In genomic region chr7:127395104-127395503, GRCh38 we compare ENCODE assay signal across 7 cellular contexts. TPM values are rescaled to one million over a fixed set of nuclear protein-coding genes. Genes with fewer than 3 reads are reported as not detected.
DNase-seq lines count a peak whose midpoint lies in the region; ATAC-seq, FAIRE-seq and TF ChIP-seq lines count a peak whose summit lies in the region.
"Not testable (repeated sequence)": the region's sequence is repeated elsewhere in the genome, so short reads cannot be mapped to it uniquely, and the experiment has no call there.

No MANE protein-coding gene starts in this region.

- not testable (repeated sequence) for H3K36me3 ChIP-seq in CD8-positive, alpha-beta memory T cell (ENCODE audit: insufficient read depth, low read length)
- H3K36me3 ChIP-seq in K562 (ENCODE audit: control insufficient read depth, insufficient read depth, low read length) = peaks cover 14% of the 10 kb centered on the region

- H3K27me3 Mint-ChIP-seq in CD8-positive, alpha-beta memory T cell = peaks cover 8 to 16% of the 10 kb centered on the region in 2 donors
- H3K27me3 Mint-ChIP-seq in activated T-helper 17 cell treated with anti-CD3 and anti-CD28 coated beads, Interleukin-2, amount 50 U/mL, for 72 hours; natural killer cell (ENCODE audit: low read depth in 2 of 2): not testable (repeated sequence)

- POLR2A ChIA-PET in CD8-positive, alpha-beta memory T cell (lab: Charles Lee) = interaction anchor here (0.6 kb wide), 1 partner anchor 9 kb away, joined by 3 read pairs; no protein-coding TSS in a partner anchor
- POLR2A ChIA-PET in K562 (lab: Yijun Ruan, JAX) = not testable (repeated sequence)

- in situ Hi-C loops in K562 (cut with MboI) = not testable (repeated sequence)

- peaks cover 28 to 35% (median 32%) of the 10 kb centered on the region in 3 donors for H3K4me1 Mint-ChIP-seq in CD8-positive, alpha-beta memory T cell
- H3K4me1 Mint-ChIP-seq in activated T-helper 17 cell treated with anti-CD3 and anti-CD28 coated beads, Interleukin-2, amount 50 U/mL, for 72 hours = peaks cover 32% of the 10 kb centered on the region
- peaks cover 22 to 33% of the 10 kb centered on the region in 2 donors for H3K4me1 Mint-ChIP-seq in natural killer cell

- not testable (repeated sequence) for H3K9me3 Mint-ChIP-seq in CD8-positive, alpha-beta memory T cell; activated T-helper 17 cell treated with anti-CD3 and anti-CD28 coated beads, Interleukin-2, amount 50 U/mL, for 72 hours; natural killer cell

- not testable (repeated sequence) for TF ChIP-seq RAD21 in K562 (CRISPR knock-in tag; conservative IDR thresholded peaks at IDR 0.05 in 1 of 2, IDR thresholded peaks at IDR 0.05 in 1 of 2)

- not testable (repeated sequence) for H3K4me3 ChIP-seq in CD8-positive, alpha-beta memory T cell (ENCODE audit: low read length); K562

- CTCF ChIA-PET in CD8-positive, alpha-beta memory T cell (lab: Charles Lee); K562 (lab: Yijun Ruan, JAX; ENCODE audit: low intra/inter-chr PET ratio): not testable (repeated sequence)

- not testable (repeated sequence) for BruUV-seq in K562 (replicated peaks; lab: Mats Ljungman, UMichigan)

- not testable (repeated sequence) for H4K20me1 ChIP-seq in K562 (replicated peaks; ENCODE audit: control insufficient read depth, insufficient read depth, low read length)

- not testable (repeated sequence) for DNase-seq in CD8-positive, alpha-beta memory T cell; natural killer cell
- peak; percentile 25 for DNase-seq in NCI-H82 (lab: John Stamatoyannopoulos, UW)
- peak; percentile 36 for DNase-seq in activated CD4-positive, alpha-beta T cell treated with anti-CD3 and anti-CD28 coated beads for 48 hours
- DNase-seq in K562 (ENCODE audit: extremely low read depth in 1 of 4, low spot score in 3 of 4) = peak in 1 of 4 experiments; percentile 48
- DNase-seq in stimulated activated CD4-positive, alpha-beta T cell treated with anti-CD3 and anti-CD28 coated beads, TNF-alpha, amount 100 ng/mL, for 4 hours (ENCODE audit: low read depth in 3 of 3) = peak in 2 of 3 experiments; percentile 13 to 31

- H3K9ac ChIP-seq in K562 (ENCODE audit: insufficient read depth in 1 of 2, low read depth in 2 of 2, low read length in 2 of 2) = not testable (repeated sequence)

- TF ChIP-seq EP300 in K562 (IDR thresholded peaks at IDR 0.05; ENCODE audit: low read length) = not testable (repeated sequence)

- peaks cover 22% of the 10 kb centered on the region for H3K4me1 ChIP-seq in CD8-positive, alpha-beta memory T cell (ENCODE audit: insufficient read depth, low read length)
- peaks cover 9 to 20% of the 10 kb centered on the region in 2 experiments for H3K4me1 ChIP-seq in K562 (replicated peaks in 1 of 2; ENCODE audit: control insufficient read depth in 2 of 2, insufficient read depth in 2 of 2, low read length in 2 of 2)

- H3K9me3 ChIP-seq in CD8-positive, alpha-beta memory T cell (ENCODE audit: low read length); K562 (replicated peaks; ENCODE audit: control insufficient read depth, insufficient read depth, low read depth, low read length): not testable (repeated sequence)

- peaks cover 0 to 16% (median 3%) of the 10 kb centered on the region in 3 donors for H3K36me3 Mint-ChIP-seq in CD8-positive, alpha-beta memory T cell
- peaks cover 18% of the 10 kb centered on the region for H3K36me3 Mint-ChIP-seq in activated T-helper 17 cell treated with anti-CD3 and anti-CD28 coated beads, Interleukin-2, amount 50 U/mL, for 72 hours (ENCODE audit: low read depth)
- not testable (repeated sequence) for H3K36me3 Mint-ChIP-seq in natural killer cell

- H2AFZ ChIP-seq in K562 (ENCODE audit: low read depth, low read length) = not testable (repeated sequence)

- TF ChIP-seq CTCF in K562 (IDR thresholded peaks at IDR 0.05 in 2 of 3, conservative IDR thresholded peaks at IDR 0.05 in 1 of 3; ENCODE audit: insufficient read depth in 2 of 3, low read depth in 1 of 3, low read length in 3 of 3); natural killer cell (IDR thresholded peaks at IDR 0.05): not testable (repeated sequence)

- peak overlapping the region in 2 of 7 donors; percentile 6 to 77 for H3K4me3 Mint-ChIP-seq in CD8-positive, alpha-beta memory T cell
- peak overlapping the region; percentile 10 for H3K4me3 Mint-ChIP-seq in activated T-helper 17 cell treated with anti-CD3 and anti-CD28 coated beads, Interleukin-2, amount 50 U/mL, for 72 hours
- H3K4me3 Mint-ChIP-seq in natural killer cell = peak overlapping the region; percentile 33

- H3K4me2 ChIP-seq in K562 (ENCODE audit: insufficient read depth, low read length) = not testable (repeated sequence)

- FAIRE-seq in K562 (lab: Jason Lieb, UNC) = not testable (repeated sequence)

- not testable (repeated sequence) for H3K27ac ChIP-seq in CD8-positive, alpha-beta memory T cell (ENCODE audit: low read depth, low read length); K562 (ENCODE audit: extremely low read depth, low read depth, low read length)

- TF ChIP-seq POLR2A in K562 (conservative IDR thresholded peaks at IDR 0.05) = not testable (repeated sequence)

- peaks cover 29% of the 10 kb centered on the region for H3K79me2 ChIP-seq in K562 (ENCODE audit: control insufficient read depth, insufficient read depth, low read length)

- WGBS in K562 (ENCODE audit: insufficient coverage, low coverage, missing lambda C conversion rate) = 0% methylated on average over 1 of the region's 1 CpG

- ATAC-seq in activated T-helper 17 cell treated with anti-CD3 and anti-CD28 coated beads, Interleukin-2, amount 50 U/mL, for 72 hours (replicated peaks); K562; natural killer cell: not testable (repeated sequence)

- not testable (repeated sequence) for H3K27me3 ChIP-seq in CD8-positive, alpha-beta memory T cell (ENCODE audit: insufficient read depth, low read length, poor library complexity, severe bottlenecking); K562 (ENCODE audit: control insufficient read depth in 2 of 2, insufficient read depth in 2 of 2, low read length in 2 of 2)

- intact Hi-C loops in K562 (cut with micrococcal nuclease); natural killer cell (cut with micrococcal nuclease): not testable (repeated sequence)

- H3K27ac Mint-ChIP-seq in CD8-positive, alpha-beta memory T cell = peak overlapping the region in 5 of 8 donors; percentile 12 to 84 (median 29)
- peak overlapping the region; percentile 31 for H3K27ac Mint-ChIP-seq in activated T-helper 17 cell treated with anti-CD3 and anti-CD28 coated beads, Interleukin-2, amount 50 U/mL, for 72 hours
- not testable (repeated sequence) for H3K27ac Mint-ChIP-seq in natural killer cell

- not testable (repeated sequence) for H3K9me1 ChIP-seq in K562 (ENCODE audit: control insufficient read depth, insufficient read depth, low read length)

TF ChIP-seq in K562, 482 proteins besides CTCF, POLR2A, EP300 and RAD21 (continues in another document):
- TF ChIP-seq KDM1A (IDR thresholded peaks at IDR 0.05) (peak; percentile 61 to 79; a peak in 3 of 4 replicates), DPF2 (IDR thresholded peaks at IDR 0.05) (0 out of 2 replicates have a peak, but pooled peaks have one; percentile 23), TRIM24 (IDR thresholded peaks at IDR 0.05) (0 out of 4 replicates have a peak, but pooled peaks of 1 of the 2 experiments have one; percentile 12), USF2 (CRISPR knock-in tag; IDR thresholded peaks at IDR 0.05) (0 out of 2 replicates have a peak, but pooled peaks have one; percentile 14), RBM25 (IDR thresholded peaks at IDR 0.05; ENCODE audit: low read depth, low read length, severe bottlenecking) (peak; percentile 77), CBX3 (IDR thresholded peaks at IDR 0.05; ENCODE audit: borderline replicate concordance in 1 of 2, low read length in 2 of 2) (0 out of 3 replicates have a peak, but pooled peaks of 1 of the 2 experiments have one; percentile 32), HDAC1 (IDR thresholded peaks at IDR 0.05) (0 out of 4 replicates have a peak, but pooled peaks of 1 of the 2 experiments have one; percentile 35), BCOR (IDR thresholded peaks at IDR 0.05) (peak; percentile 94)

RNA-seq across cellular contexts. Expression of gene ZNF800, which starts 2.6 kb away (rescaled TPM):
- 10 to 100 TPM; 43.8 TPM for total RNA-seq in CD8-positive, alpha-beta memory T cell
- polyA plus RNA-seq in CD8-positive, alpha-beta memory T cell = 51.5 TPM
- 10 to 100 TPM; 34.8 to 37.1 TPM for total RNA-seq in activated T-helper 17 cell treated with anti-CD3 and anti-CD28 coated beads, Interleukin-2, amount 50 U/mL, for 72 hours
- total RNA-seq in K562 (2011; cell fraction: chromatin; rRNA removed; ENCODE audit: low replicate concordance) = 28.7 and 131 TPM in 2 replicates
- total RNA-seq in K562 (2011; cell fraction: nucleolus; rRNA removed) = 19.2 and 29.9 TPM in 2 replicates
- total RNA-seq in K562 (2011; cell fraction: nucleoplasm; rRNA removed) = 38.3 and 60.6 TPM in 2 replicates
- total RNA-seq in K562 (2014; rRNA removed) = 21.0 and 25.2 TPM in 2 replicates
- 46.1 and 51.1 TPM in 2 replicates for total RNA-seq in K562 (2014; rRNA removed; fragmentation: Illumina TruSeq; extraction: Trizol)
- 54.0 and 58.3 TPM in 2 replicates for total RNA-seq in K562 (2015; rRNA removed; fragmentation: Illumina TruSeq; extraction: Trizol)
- 48.5 and 50.2 TPM in 2 replicates for total RNA-seq in K562 (2021)
- 23.8 and 33.4 TPM in 2 replicates for polyA plus RNA-seq in K562 (2011; rRNA removed)
- polyA plus RNA-seq in K562 (2011; cell fraction: cytosol; rRNA removed) = 12.3 and 14.2 TPM in 2 replicates
- polyA plus RNA-seq in K562 (2011; cell fraction: nucleus; rRNA removed) = 53.9 and 61.4 TPM in 2 replicates
- polyA plus RNA-seq in K562 (2012) = 19.6 and 27.8 TPM in 2 replicates
- 29.0 and 46.7 TPM in 2 replicates for polyA plus RNA-seq in K562 (2014; fragmentation: Illumina TruSeq; extraction: Trizol)
- polyA plus RNA-seq in K562 (2014; fragmentation: Nextera tagmentation; extraction: Ambion mirVana) = 1 to 10 TPM; 7.5 to 9.3 TPM
- 18.9 and 19.3 TPM in 2 replicates for polyA plus RNA-seq in K562 (2014; rRNA removed)
- 61.9 and 63.0 TPM in 2 replicates for polyA minus RNA-seq in K562 (2011; rRNA and poly(A)+ RNA removed)
- polyA minus RNA-seq in K562 (2011; cell fraction: cytosol; rRNA and poly(A)+ RNA removed) = 22.8 and 31.1 TPM in 2 replicates
- polyA minus RNA-seq in K562 (2011; cell fraction: nucleus; rRNA and poly(A)+ RNA removed) = 83.5 and 119 TPM in 2 replicates
- total RNA-seq in natural killer cell = 100 to 1,000 TPM in 2 of 3 donors, 10 to 100 TPM in 1; 93.3 to 107 (median 101) TPM
